In genomic region chr5:88837222-88837621, GRCh38 we compare ENCODE assay signal across 1 cellular context.
TF ChIP-seq lines count a peak whose summit lies in the region.

No MANE protein-coding gene starts in this region.

TF ChIP-seq in K562, 482 proteins besides CTCF, POLR2A, EP300 and RAD21 (continued from another document):
- TF ChIP-seq, protein P1, sequence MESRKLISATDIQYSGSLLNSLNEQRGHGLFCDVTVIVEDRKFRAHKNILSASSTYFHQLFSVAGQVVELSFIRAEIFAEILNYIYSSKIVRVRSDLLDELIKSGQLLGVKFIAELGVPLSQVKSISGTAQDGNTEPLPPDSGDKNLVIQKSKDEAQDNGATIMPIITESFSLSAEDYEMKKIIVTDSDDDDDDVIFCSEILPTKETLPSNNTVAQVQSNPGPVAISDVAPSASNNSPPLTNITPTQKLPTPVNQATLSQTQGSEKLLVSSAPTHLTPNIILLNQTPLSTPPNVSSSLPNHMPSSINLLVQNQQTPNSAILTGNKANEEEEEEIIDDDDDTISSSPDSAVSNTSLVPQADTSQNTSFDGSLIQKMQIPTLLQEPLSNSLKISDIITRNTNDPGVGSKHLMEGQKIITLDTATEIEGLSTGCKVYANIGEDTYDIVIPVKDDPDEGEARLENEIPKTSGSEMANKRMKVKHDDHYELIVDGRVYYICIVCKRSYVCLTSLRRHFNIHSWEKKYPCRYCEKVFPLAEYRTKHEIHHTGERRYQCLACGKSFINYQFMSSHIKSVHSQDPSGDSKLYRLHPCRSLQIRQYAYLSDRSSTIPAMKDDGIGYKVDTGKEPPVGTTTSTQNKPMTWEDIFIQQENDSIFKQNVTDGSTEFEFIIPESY (CRISPR knock-in tag; IDR thresholded peaks at IDR 0.05): peak; percentile 83
- TF ChIP-seq GABPB2 (CRISPR knock-in tag; conservative IDR thresholded peaks at IDR 0.05): no peak
